16 cellular contexts compared by ENCODE assay signal in genomic region chr1:32056598-32056997, GRCh38. TPM values are rescaled to one million over a fixed set of nuclear protein-coding genes. Genes with fewer than 3 reads are reported as not detected.
A peak's percentile ranks its signal among the peaks of the same experiment; 100 is the strongest.
DNase-seq lines count a peak whose midpoint lies in the region; ATAC-seq and TF ChIP-seq lines count a peak whose summit lies in the region.
"Had no signal": no experiment of that assay in that cellular context is flagged by ENCODE, and none has a peak within 500 bp of the region (broad histone marks: within the 10 kb centered on the region; RNA-seq: fewer than 3 reads in every experiment).

No MANE protein-coding gene starts in this region.

- no peak for TF ChIP-seq CTCF in endothelial cell (IDR thresholded peaks at IDR 0.05; ENCODE audit: unreplicated experiment)
- no peak for TF ChIP-seq CTCF in osteoblast (IDR thresholded peaks at IDR 0.05; ENCODE audit: extremely low read depth, low read depth, low read length)

- peaks cover 11 to 20% of the 10 kb centered on the region in 2 donors for H3K36me3 Mint-ChIP-seq in activated T-cell treated with anti-CD3 and anti-CD28 coated beads, Interleukin-2, amount 50 U/mL, for 72 hours (ENCODE audit: insufficient read depth in 2 of 2)
- H3K36me3 Mint-ChIP-seq in CD4-positive, alpha-beta memory T cell = peaks cover 19 to 69% of the 10 kb centered on the region in 2 donors
- H3K36me3 Mint-ChIP-seq in endothelial cell (ENCODE audit: low read depth, unreplicated experiment) = peaks cover 42% of the 10 kb centered on the region

- no peak overlapping the region for H3K4me3 ChIP-seq in CD4-positive, alpha-beta memory T cell (ENCODE audit: low read length in 2 of 2)
- H3K4me3 ChIP-seq in osteoblast (ENCODE audit: insufficient read depth, low read length) = no peak overlapping the region
- H3K4me3 ChIP-seq: GM23338 had no signal

- no peaks in the 10 kb centered on the region for H3K9me3 Mint-ChIP-seq in activated T-cell treated with anti-CD3 and anti-CD28 coated beads, Interleukin-2, amount 50 U/mL, for 72 hours
- no peaks in the 10 kb centered on the region for H3K9me3 Mint-ChIP-seq in CD4-positive, alpha-beta memory T cell
- H3K9me3 Mint-ChIP-seq in endothelial cell (ENCODE audit: unreplicated experiment) = no peaks in the 10 kb centered on the region
- H3K9me3 Mint-ChIP-seq: CD8-positive, alpha-beta memory T cell; GM23338 had no signal

- CTCF ChIA-PET in CD4-positive, alpha-beta memory T cell (lab: Charles Lee; ENCODE audit: partially characterized antibody) = interaction anchor here (1.2 to 1.9 kb wide), 3 partner anchors 18 to 159 kb away, joined by 4 to 6 read pairs (median 4); no protein-coding TSS in a partner anchor

- H3K4me1 Mint-ChIP-seq in activated T-cell treated with anti-CD3 and anti-CD28 coated beads, Interleukin-2, amount 50 U/mL, for 72 hours (ENCODE audit: low read depth) = peaks cover 5% of the 10 kb centered on the region
- H3K4me1 Mint-ChIP-seq in CD4-positive, alpha-beta memory T cell = peaks cover 0 to 1% (median 0%) of the 10 kb centered on the region in 4 donors
- peaks cover 22% of the 10 kb centered on the region for H3K4me1 Mint-ChIP-seq in endothelial cell (ENCODE audit: unreplicated experiment)

- H4K20me1 ChIP-seq in osteoblast (ENCODE audit: insufficient read depth, low read length) = peaks cover 11% of the 10 kb centered on the region

- peak overlapping the region; percentile 63 for H3K27ac Mint-ChIP-seq in activated T-cell treated with anti-CD3 and anti-CD28 coated beads, Interleukin-2, amount 50 U/mL, for 72 hours
- peak overlapping the region in 6 of 7 donors; percentile 36 to 57 (median 45) for H3K27ac Mint-ChIP-seq in CD4-positive, alpha-beta memory T cell
- H3K27ac Mint-ChIP-seq in endothelial cell (ENCODE audit: unreplicated experiment) = no peak overlapping the region
- H3K27ac Mint-ChIP-seq: GM23338 had no signal

- no peaks in the 10 kb centered on the region for H3K27me3 Mint-ChIP-seq in activated T-cell treated with anti-CD3 and anti-CD28 coated beads, Interleukin-2, amount 50 U/mL, for 72 hours (ENCODE audit: low read depth)
- no peaks in the 10 kb centered on the region for H3K27me3 Mint-ChIP-seq in CD4-positive, alpha-beta memory T cell
- H3K27me3 Mint-ChIP-seq in endothelial cell (ENCODE audit: unreplicated experiment) = peaks cover 4% of the 10 kb centered on the region
- H3K27me3 Mint-ChIP-seq: CD8-positive, alpha-beta memory T cell had no signal

- no peak overlapping the region for H3K4me2 ChIP-seq in osteoblast (ENCODE audit: insufficient read depth, low read length)
- H3K4me2 ChIP-seq: GM23338 had no signal

- ATAC-seq in activated T-cell treated with anti-CD3 and anti-CD28 coated beads, Interleukin-2, amount 50 U/mL, for 72 hours (replicated peaks in 1 of 2) = no peak
- no peak for ATAC-seq in HG03571 (IDR thresholded peaks at IDR 0.05; ENCODE audit: unreplicated experiment)
- ATAC-seq: GM23338, HCT116, Panc1 had no signal

- peaks cover 40% of the 10 kb centered on the region for H3K79me2 ChIP-seq in osteoblast (ENCODE audit: insufficient read depth, low read length)

- H2AFZ ChIP-seq in osteoblast (ENCODE audit: low read length) = no peak overlapping the region
- H2AFZ ChIP-seq: GM23338 had no signal

- H3K4me1 ChIP-seq in CD4-positive, alpha-beta memory T cell (ENCODE audit: insufficient read depth, low read length) = no peaks in the 10 kb centered on the region
- H3K4me1 ChIP-seq in osteoblast (ENCODE audit: insufficient read depth, low read length) = peaks cover 5% of the 10 kb centered on the region
- H3K4me1 ChIP-seq: BE2C had no signal

- no peak overlapping the region for H3K27ac ChIP-seq in CD4-positive, alpha-beta memory T cell (ENCODE audit: low read depth, low read length)
- H3K27ac ChIP-seq in osteoblast (ENCODE audit: low read depth, low read length) = no peak overlapping the region

- no peaks in the 10 kb centered on the region for H3K9me3 ChIP-seq in CD4-positive, alpha-beta memory T cell (ENCODE audit: control insufficient read depth in 1 of 2, low read length in 2 of 2)
- H3K9me3 ChIP-seq in osteoblast (ENCODE audit: low read depth, low read length) = no peaks in the 10 kb centered on the region
- H3K9me3 ChIP-seq: BE2C had no signal

- H3K4me3 Mint-ChIP-seq in activated T-cell treated with anti-CD3 and anti-CD28 coated beads, Interleukin-2, amount 50 U/mL, for 72 hours = no peak overlapping the region
- H3K4me3 Mint-ChIP-seq in CD4-positive, alpha-beta memory T cell = no peak overlapping the region
- H3K4me3 Mint-ChIP-seq in endothelial cell (ENCODE audit: unreplicated experiment) = peak overlapping the region; percentile 56
- H3K4me3 Mint-ChIP-seq: CD8-positive, alpha-beta memory T cell; GM23338 had no signal

- H3K36me3 ChIP-seq in CD4-positive, alpha-beta memory T cell (ENCODE audit: insufficient read depth, low read length) = peaks cover 74% of the 10 kb centered on the region
- peaks cover 91% of the 10 kb centered on the region for H3K36me3 ChIP-seq in osteoblast (ENCODE audit: insufficient read depth, low read length)

- intact Hi-C loops in CD4-positive, alpha-beta memory T cell (cut with micrococcal nuclease) = no loop called here

- H3K27me3 ChIP-seq in CD4-positive, alpha-beta memory T cell (ENCODE audit: insufficient read depth, low read length) = no peaks in the 10 kb centered on the region
- no peaks in the 10 kb centered on the region for H3K27me3 ChIP-seq in osteoblast (ENCODE audit: insufficient read depth, low read length)
- H3K27me3 ChIP-seq: BE2C had no signal

- POLR2A ChIA-PET in CD4-positive, alpha-beta memory T cell (lab: Charles Lee; ENCODE audit: partially characterized antibody) = interaction anchor here (1.2 to 2.8 kb wide), 3 partner anchors 10 to 43 kb away, joined by 3 to 13 read pairs (median 4); partner anchors contain the start of gene TMEM39B

- no peak for DNase-seq in activated T-cell treated with anti-CD3 and anti-CD28 coated beads, Interleukin-2, amount 50 U/mL, for 72 hours
- DNase-seq in activated T-cell treated with anti-CD3 and anti-CD28 coated beads for 4 hours = no peak
- no peak for DNase-seq in CD4-positive, alpha-beta memory T cell
- DNase-seq in endothelial cell (ENCODE audit: low spot score) = no peak
- peak; percentile 50 for DNase-seq in osteoblast (ENCODE audit: insufficient read length, low spot score, missing footprints)
- DNase-seq in H4 (ENCODE audit: low spot score) = no peak
- DNase-seq: BE2C; CD8-positive, alpha-beta memory T cell; DMS53; NCI-H1092 treated with DMSO at 0.1 percent for 48 hours; NCI-H146; NCI-H2081 had no signal

RNA-seq across cellular contexts. Expression of gene TMEM39B, which starts 16.1 kb away (rescaled TPM):
- 10 to 100 TPM; 28.4 to 38.0 TPM for total RNA-seq in activated T-cell treated with anti-CD3 and anti-CD28 coated beads, Interleukin-2, amount 50 U/mL, for 72 hours
- 10 to 100 TPM; 18.4 to 19.1 TPM for total RNA-seq in CD4-positive, alpha-beta memory T cell
- 1 to 10 TPM; 1.1 to 4.2 TPM for polyA plus RNA-seq in CD4-positive, alpha-beta memory T cell
- total RNA-seq in endothelial cell (ENCODE audit: unreplicated experiment) = 26.9 TPM
- total RNA-seq in osteoblast = 4.7 and 5.6 TPM in 2 replicates
- 8.3 and 10.2 TPM in 2 replicates for total RNA-seq in H4 (2014; rRNA removed; shearing (Covaris generic))

RNA-seq across cellular contexts. Expression of gene KHDRBS1, which starts 42.9 kb away (rescaled TPM):
- 100 to 1,000 TPM; 138 to 156 TPM for total RNA-seq in activated T-cell treated with anti-CD3 and anti-CD28 coated beads, Interleukin-2, amount 50 U/mL, for 72 hours
- 100 to 1,000 TPM; 114 to 122 TPM for total RNA-seq in CD4-positive, alpha-beta memory T cell
- 100 to 1,000 TPM in 1 of 2 donors, 10 to 100 TPM in 1; 70.8 to 116 TPM for polyA plus RNA-seq in CD4-positive, alpha-beta memory T cell
- total RNA-seq in endothelial cell (ENCODE audit: unreplicated experiment) = 203 TPM
- 52.8 and 53.9 TPM in 2 replicates for total RNA-seq in osteoblast
- total RNA-seq in H4 (2014; rRNA removed; shearing (Covaris generic)) = 67.7 and 75.3 TPM in 2 replicates

RNA-seq across cellular contexts. Expression of gene KPNA6, which starts 51.3 kb away (rescaled TPM):
- total RNA-seq in activated T-cell treated with anti-CD3 and anti-CD28 coated beads, Interleukin-2, amount 50 U/mL, for 72 hours = 10 to 100 TPM; 63.3 to 65.8 TPM
- 10 to 100 TPM; 60.3 to 62.5 TPM for total RNA-seq in CD4-positive, alpha-beta memory T cell
- polyA plus RNA-seq in CD4-positive, alpha-beta memory T cell = 10 to 100 TPM; 25.4 to 25.5 TPM
- 95.3 TPM for total RNA-seq in endothelial cell (ENCODE audit: unreplicated experiment)
- 64.8 and 65.5 TPM in 2 replicates for total RNA-seq in osteoblast
- 33.8 and 33.9 TPM in 2 replicates for total RNA-seq in H4 (2014; rRNA removed; shearing (Covaris generic))
